13 cellular contexts compared by ENCODE assay signal in the genomic region with DNA sequence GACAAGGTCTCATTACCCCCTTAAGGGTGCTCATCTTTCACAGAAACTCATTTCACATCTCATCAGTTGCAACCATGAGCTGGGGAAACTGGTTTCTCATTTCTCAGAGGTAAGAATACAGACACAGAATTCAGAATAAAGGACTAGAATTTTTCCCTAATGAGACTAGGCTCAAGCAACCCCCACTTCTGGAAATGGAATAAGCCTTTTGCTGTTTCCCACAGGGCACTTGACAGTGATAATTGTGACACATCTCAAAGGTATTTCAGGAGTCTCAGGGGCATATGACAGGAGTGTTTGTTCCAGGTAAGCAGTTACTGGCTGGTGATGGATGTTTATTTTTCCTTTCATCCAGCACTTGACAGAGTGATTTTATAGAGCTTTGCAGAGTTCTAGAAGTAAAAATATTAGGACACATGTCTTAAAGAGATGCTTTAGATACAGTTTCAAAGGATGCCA.
DNase-seq lines count a peak whose midpoint lies in the region; ATAC-seq and TF ChIP-seq lines count a peak whose summit lies in the region.
"Had no signal": no experiment of that assay in that cellular context is flagged by ENCODE, and none has a peak within 500 bp of the region (broad histone marks: within the 10 kb centered on the region; RNA-seq: fewer than 3 reads in every experiment).

No MANE protein-coding gene starts in this region.

- ATAC-seq in HG02885 (IDR thresholded peaks at IDR 0.05; ENCODE audit: poor library complexity, unreplicated experiment) (no peak), HG03045 (IDR thresholded peaks at IDR 0.05; ENCODE audit: unreplicated experiment) (no peak)
- ATAC-seq: esophagus mucosa; naive thymus-derived CD4-positive, alpha-beta T cell had no signal

- H3K4me3 ChIP-seq in brain microvascular endothelial cell (ENCODE audit: low read depth, low read length), result no peak overlapping the region

- H3K36me3 ChIP-seq in brain microvascular endothelial cell (replicated peaks), result no peaks in the 10 kb centered on the region

- peak overlapping the region; percentile 56 for H3K27ac ChIP-seq in brain microvascular endothelial cell

- in situ Hi-C loops in brain microvascular endothelial cell (cut with HindIII; ENCODE audit: low pct_ligation_motif_present, low sequenced_read_pairs), result no loop called here

- DNase-seq in NCI-H748 (lab: John Stamatoyannopoulos, UW; ENCODE audit: unreplicated experiment), result peak; percentile 10
- no peak for DNase-seq in NCI-H748 treated with DMSO at 0.1 percent for 48 hours (lab: John Stamatoyannopoulos, UW)
- peak; percentile 85 for DNase-seq in M059J (ENCODE audit: low read depth)
- no peak for DNase-seq in brain microvascular endothelial cell
- DNase-seq in renal cortical epithelial cell (ENCODE audit: low read depth), result peak; percentile 82
- DNase-seq in SK-N-DZ (ENCODE audit: low spot score), result no peak
- DNase-seq: activated CD8-positive, alpha-beta memory T cell treated with anti-CD3 and anti-CD28 coated beads, Interleukin-2, amount 50 U/mL, for 48 hours; aorta; DMS79 treated with DMSO at 0.1 percent for 48 hours; naive thymus-derived CD4-positive, alpha-beta T cell had no signal

- TF ChIP-seq CTCF in brain microvascular endothelial cell (IDR thresholded peaks at IDR 0.05; ENCODE audit: low read depth, low read length, missing control alignments), result no peak

- no peaks in the 10 kb centered on the region for H3K27me3 ChIP-seq in brain microvascular endothelial cell (replicated peaks)

Comparison
In these comparisons a context has a peak if more than half of its experiments do, and no peak if none do; other contexts are left out.
1. DNase-seq: peak in NCI-H748 (single experiment), M059J (single experiment) and renal cortical epithelial cell (single experiment); none in NCI-H748 treated with DMSO at 0.1 percent for 48 hours (single experiment), brain microvascular endothelial cell (single experiment) and SK-N-DZ (single experiment).